8 cellular contexts compared by ENCODE assay signal in genomic region chr14:92670177-92670576, GRCh38.
DNase-seq lines count a peak whose midpoint lies in the region; ATAC-seq lines count a peak whose summit lies in the region.

No MANE protein-coding gene starts in this region.

- DNase-seq in DMS53 (lab: John Stamatoyannopoulos, UW) (peak; percentile 29), DMS53 treated with DMSO at 0.1 percent for 48 hours (lab: John Stamatoyannopoulos, UW; ENCODE audit: unreplicated experiment) (no peak), HS-5 (ENCODE audit: low read depth) (peak; percentile 84), COLO668 (lab: John Stamatoyannopoulos, UW; ENCODE audit: unreplicated experiment) (no peak), SHP77 treated with DMSO at 0.1 percent for 48 hours (lab: John Stamatoyannopoulos, UW) (no peak)
- DNase-seq in natural killer cell treated with Interleukin-12 subunit alpha and Interleukin-12 subunit beta and Interleukin-15 and Interleukin-18, amount 100 ng/mL, for 72 hours (ENCODE audit: low spot score), result no peak

- no peak for ATAC-seq in natural killer cell treated with Interleukin-12 subunit alpha and Interleukin-12 subunit beta and Interleukin-15 and Interleukin-18, amount 100 ng/mL, for 72 hours
- ATAC-seq in GM18858 (IDR thresholded peaks at IDR 0.05; ENCODE audit: unreplicated experiment), result no peak

- H3K4me3 Mint-ChIP-seq in activated naive CD8-positive, alpha-beta T cell, result no peak overlapping the region
- H3K4me3 Mint-ChIP-seq in natural killer cell treated with Interleukin-12 subunit alpha and Interleukin-12 subunit beta and Interleukin-15 and Interleukin-18, amount 100 ng/mL, for 72 hours, result peak overlapping the region; percentile 38

- H3K4me1 Mint-ChIP-seq in activated naive CD8-positive, alpha-beta T cell (ENCODE audit: low read depth), result peaks cover 83% of the 10 kb centered on the region
- H3K4me1 Mint-ChIP-seq in natural killer cell treated with Interleukin-12 subunit alpha and Interleukin-12 subunit beta and Interleukin-15 and Interleukin-18, amount 100 ng/mL, for 72 hours (ENCODE audit: low read depth in 2 of 2), result peaks cover 56 to 70% of the 10 kb centered on the region in 2 donors

- peaks cover 11% of the 10 kb centered on the region for H3K36me3 Mint-ChIP-seq in activated naive CD8-positive, alpha-beta T cell
- H3K36me3 Mint-ChIP-seq in natural killer cell treated with Interleukin-12 subunit alpha and Interleukin-12 subunit beta and Interleukin-15 and Interleukin-18, amount 100 ng/mL, for 72 hours, result peaks cover 16% of the 10 kb centered on the region

- H3K27me3 Mint-ChIP-seq in activated naive CD8-positive, alpha-beta T cell, result no peaks in the 10 kb centered on the region
- H3K27me3 Mint-ChIP-seq in natural killer cell treated with Interleukin-12 subunit alpha and Interleukin-12 subunit beta and Interleukin-15 and Interleukin-18, amount 100 ng/mL, for 72 hours, result no peaks in the 10 kb centered on the region

- no peaks in the 10 kb centered on the region for H3K9me3 Mint-ChIP-seq in activated naive CD8-positive, alpha-beta T cell (ENCODE audit: low read depth)
- H3K9me3 Mint-ChIP-seq in natural killer cell treated with Interleukin-12 subunit alpha and Interleukin-12 subunit beta and Interleukin-15 and Interleukin-18, amount 100 ng/mL, for 72 hours, result no peaks in the 10 kb centered on the region

- peak overlapping the region; percentile 87 for H3K27ac Mint-ChIP-seq in activated naive CD8-positive, alpha-beta T cell
- H3K27ac Mint-ChIP-seq in natural killer cell treated with Interleukin-12 subunit alpha and Interleukin-12 subunit beta and Interleukin-15 and Interleukin-18, amount 100 ng/mL, for 72 hours, result peak overlapping the region; percentile 66 to 86

Comparison
In these comparisons a context has a peak if more than half of its experiments do, and no peak if none do; other contexts are left out.
1. DNase-seq: peak in DMS53 (single experiment) and HS-5 (single experiment); none in DMS53 treated with DMSO at 0.1 percent for 48 hours (single experiment), natural killer cell treated with Interleukin-12 subunit alpha and Interleukin-12 subunit beta and Interleukin-15 and Interleukin-18, amount 100 ng/mL, for 72 hours (single experiment), COLO668 (single experiment) and SHP77 treated with DMSO at 0.1 percent for 48 hours (single experiment).